ENCODE assay signal across 8 cellular contexts in genomic region chr13:38872693-38873092, GRCh38.
A peak's percentile ranks its signal among the peaks of the same experiment; 100 is the strongest.
DNase-seq lines count a peak whose midpoint lies in the region; TF ChIP-seq lines count a peak whose summit lies in the region.

No MANE protein-coding gene starts in this region.

- no peaks in the 10 kb centered on the region for H4K20me1 ChIP-seq in hepatocyte (ENCODE audit: insufficient read depth, poor library complexity, severe bottlenecking)

- POLR2A ChIA-PET in HEK293 (lab: Yijun Ruan, JAX): no interaction called here

- H3K27ac ChIP-seq in HEK293 (ENCODE audit: extremely low read depth, low read depth, low read length) (no peak overlapping the region), hepatocyte (no peak overlapping the region)

- WGBS in hepatocyte (ENCODE audit: low lambda C conversion rate, missing lambda C conversion rate): 33% methylated on average over 7 of the region's 7 CpGs

- no peaks in the 10 kb centered on the region for H3K79me2 ChIP-seq in hepatocyte

- H3K9me3 ChIP-seq in HEK293 (ENCODE audit: control insufficient read depth, insufficient read depth, low read depth, low read length) (no peaks in the 10 kb centered on the region), hepatocyte (ENCODE audit: low read depth) (no peaks in the 10 kb centered on the region)

- H3K36me3 ChIP-seq in HEK293 (ENCODE audit: control insufficient read depth in 2 of 2, insufficient read depth in 1 of 2, low read length in 2 of 2): no peaks in the 10 kb centered on the region
- no peaks in the 10 kb centered on the region for H3K36me3 ChIP-seq in hepatocyte (replicated peaks; ENCODE audit: insufficient read depth, low read depth)

- intact Hi-C loops in posterior vena cava (cut with DNase I): no loop called here

- no peaks in the 10 kb centered on the region for H3K27me3 ChIP-seq in hepatocyte

- DNase-seq in NCI-H1417 (lab: John Stamatoyannopoulos, UW) (peak; percentile 6 to 44 (median 7)), NCI-H1417 treated with DMSO at 0.1 percent for 48 hours (lab: John Stamatoyannopoulos, UW) (no peak), NCI-H2227 treated with DMSO at 0.1 percent for 48 hours (lab: John Stamatoyannopoulos, UW) (peak; percentile 5), hepatocyte (ENCODE audit: low spot score) (peak; percentile 69), posterior vena cava (ENCODE audit: low spot score) (no peak)
- DNase-seq in activated T-cell treated with anti-CD3 and anti-CD28 coated beads, Interleukin-2, amount 50 U/mL, for 48 hours: peak; percentile 46 to 52
- peak; percentile 12 to 13 for DNase-seq in stimulated activated CD4-positive, alpha-beta T cell treated with anti-CD3 and anti-CD28 coated beads, Interleukin-15, amount 100 ng/mL, for 48 hours (ENCODE audit: low read depth in 2 of 2)

- no peaks in the 10 kb centered on the region for H3K9me2 ChIP-seq in hepatocyte (replicated peaks; ENCODE audit: insufficient read depth)

- H2AFZ ChIP-seq in hepatocyte: no peak overlapping the region

- H3K4me2 ChIP-seq in hepatocyte: peak overlapping the region; percentile 47

- H3K4me1 ChIP-seq in HEK293 (ENCODE audit: control insufficient read depth, insufficient read depth, low read length): no peaks in the 10 kb centered on the region
- peaks cover 10% of the 10 kb centered on the region for H3K4me1 ChIP-seq in hepatocyte (ENCODE audit: insufficient read depth)

- CTCF ChIA-PET in HEK293 (lab: Yijun Ruan, JAX): interaction anchor here (0.6 to 2.5 kb wide), 7 partner anchors 11 to 762 kb away, joined by 3 to 21 read pairs (median 4); no protein-coding TSS in a partner anchor

- H3K4me3 ChIP-seq in HEK293 (ENCODE audit: low read depth, low read length) (no peak overlapping the region), hepatocyte (no peak overlapping the region)

- TF ChIP-seq CTCF in HEK293 (tag by site-specific recombination; IDR thresholded peaks at IDR 0.05): no peak
- peak; percentile 69 for TF ChIP-seq CTCF in hepatocyte (IDR thresholded peaks at IDR 0.05; ENCODE audit: poor library complexity)

TF ChIP-seq in HEK293, 187 proteins besides CTCF, POLR2A, EP300 and RAD21:
- no peak for TF ChIP-seq ZNF311 (tag by site-specific recombination; IDR thresholded peaks at IDR 0.05; ENCODE audit: borderline replicate concordance)
- TF ChIP-seq ZNF16 (tag by site-specific recombination; IDR thresholded peaks at IDR 0.05; ENCODE audit: low read depth): no peak
- no peak for TF ChIP-seq ZNF433 (tag by site-specific recombination; IDR thresholded peaks at IDR 0.05; ENCODE audit: low read depth)
- no peak for TF ChIP-seq ZNF266 (tag by site-specific recombination; IDR thresholded peaks at IDR 0.05; ENCODE audit: low read depth)
- no peak for TF ChIP-seq ZNF274 (IDR thresholded peaks at IDR 0.05; ENCODE audit: low read length)
- TF ChIP-seq ZNF274 (tag by site-specific recombination; IDR thresholded peaks at IDR 0.05; ENCODE audit: borderline replicate concordance): no peak
- no peak for TF ChIP-seq ZNF133 (tag by site-specific recombination; IDR thresholded peaks at IDR 0.05)
- TF ChIP-seq BCL11A (tag by site-specific recombination; IDR thresholded peaks at IDR 0.05; ENCODE audit: low read depth): no peak
- TF ChIP-seq ZNF302 (tag by site-specific recombination; IDR thresholded peaks at IDR 0.05; ENCODE audit: low read depth): no peak
- TF ChIP-seq ZNF747 (tag by site-specific recombination; IDR thresholded peaks at IDR 0.05): no peak
- TF ChIP-seq, protein P1, sequence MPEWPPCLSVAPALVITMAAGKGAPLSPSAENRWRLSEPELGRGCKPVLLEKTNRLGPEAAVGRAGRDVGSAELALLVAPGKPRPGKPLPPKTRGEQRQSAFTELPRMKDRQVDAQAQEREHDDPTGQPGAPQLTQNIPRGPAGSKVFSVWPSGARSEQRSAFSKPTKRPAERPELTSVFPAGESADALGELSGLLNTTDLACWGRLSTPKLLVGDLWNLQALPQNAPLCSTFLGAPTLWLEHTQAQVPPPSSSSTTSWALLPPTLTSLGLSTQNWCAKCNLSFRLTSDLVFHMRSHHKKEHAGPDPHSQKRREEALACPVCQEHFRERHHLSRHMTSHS (tag by site-specific recombination; IDR thresholded peaks at IDR 0.05): no peak
- no peak for TF ChIP-seq ZNF112 (tag by site-specific recombination; IDR thresholded peaks at IDR 0.05)
- TF ChIP-seq GLIS1 (tag by site-specific recombination; IDR thresholded peaks at IDR 0.05): 0 out of 2 replicates have a peak, but pooled peaks have one; percentile 10
- TF ChIP-seq ZNF561 (tag by site-specific recombination; IDR thresholded peaks at IDR 0.05; ENCODE audit: borderline replicate concordance): 0 out of 2 replicates have a peak, but pooled peaks have one; percentile 39
- TF ChIP-seq ZNF2 (tag by site-specific recombination; IDR thresholded peaks at IDR 0.05): 0 out of 2 replicates have a peak, but pooled peaks have one; percentile 28
- no peak for TF ChIP-seq ZNF175 (tag by site-specific recombination; IDR thresholded peaks at IDR 0.05)
- TF ChIP-seq ZNF214 (tag by site-specific recombination; IDR thresholded peaks at IDR 0.05; ENCODE audit: borderline replicate concordance): no peak
- no peak for TF ChIP-seq PRDM4 (tag by site-specific recombination; IDR thresholded peaks at IDR 0.05)
- TF ChIP-seq ZNF654 (tag by site-specific recombination; IDR thresholded peaks at IDR 0.05; ENCODE audit: low read depth): peak; percentile 73
- TF ChIP-seq ZNF24 (tag by site-specific recombination; IDR thresholded peaks at IDR 0.05): no peak
- TF ChIP-seq, protein P2, sequence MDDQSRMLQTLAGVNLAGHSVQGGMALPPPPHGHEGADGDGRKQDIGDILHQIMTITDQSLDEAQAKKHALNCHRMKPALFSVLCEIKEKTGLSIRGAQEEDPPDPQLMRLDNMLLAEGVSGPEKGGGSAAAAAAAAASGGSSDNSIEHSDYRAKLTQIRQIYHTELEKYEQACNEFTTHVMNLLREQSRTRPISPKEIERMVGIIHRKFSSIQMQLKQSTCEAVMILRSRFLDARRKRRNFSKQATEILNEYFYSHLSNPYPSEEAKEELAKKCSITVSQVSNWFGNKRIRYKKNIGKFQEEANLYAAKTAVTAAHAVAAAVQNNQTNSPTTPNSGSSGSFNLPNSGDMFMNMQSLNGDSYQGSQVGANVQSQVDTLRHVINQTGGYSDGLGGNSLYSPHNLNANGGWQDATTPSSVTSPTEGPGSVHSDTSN (CRISPR knock-in tag; IDR thresholded peaks at IDR 0.05): no peak
- no peak for TF ChIP-seq ZBTB48 (tag by site-specific recombination; IDR thresholded peaks at IDR 0.05)
- TF ChIP-seq, protein P3, sequence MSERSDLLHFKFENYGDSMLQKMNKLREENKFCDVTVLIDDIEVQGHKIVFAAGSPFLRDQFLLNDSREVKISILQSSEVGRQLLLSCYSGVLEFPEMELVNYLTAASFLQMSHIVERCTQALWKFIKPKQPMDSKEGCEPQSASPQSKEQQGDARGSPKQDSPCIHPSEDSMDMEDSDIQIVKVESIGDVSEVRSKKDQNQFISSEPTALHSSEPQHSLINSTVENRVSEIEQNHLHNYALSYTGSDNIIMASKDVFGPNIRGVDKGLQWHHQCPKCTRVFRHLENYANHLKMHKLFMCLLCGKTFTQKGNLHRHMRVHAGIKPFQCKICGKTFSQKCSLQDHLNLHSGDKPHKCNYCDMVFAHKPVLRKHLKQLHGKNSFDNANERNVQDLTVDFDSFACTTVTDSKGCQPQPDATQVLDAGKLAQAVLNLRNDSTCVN (tag by site-specific recombination; optimal IDR thresholded peaks at IDR 0.05): no peak
- TF ChIP-seq IKZF3 (tag by site-specific recombination; IDR thresholded peaks at IDR 0.05): no peak
- TF ChIP-seq ZNF335 (tag by site-specific recombination; conservative IDR thresholded peaks at IDR 0.05): no peak
- TF ChIP-seq, protein P4, sequence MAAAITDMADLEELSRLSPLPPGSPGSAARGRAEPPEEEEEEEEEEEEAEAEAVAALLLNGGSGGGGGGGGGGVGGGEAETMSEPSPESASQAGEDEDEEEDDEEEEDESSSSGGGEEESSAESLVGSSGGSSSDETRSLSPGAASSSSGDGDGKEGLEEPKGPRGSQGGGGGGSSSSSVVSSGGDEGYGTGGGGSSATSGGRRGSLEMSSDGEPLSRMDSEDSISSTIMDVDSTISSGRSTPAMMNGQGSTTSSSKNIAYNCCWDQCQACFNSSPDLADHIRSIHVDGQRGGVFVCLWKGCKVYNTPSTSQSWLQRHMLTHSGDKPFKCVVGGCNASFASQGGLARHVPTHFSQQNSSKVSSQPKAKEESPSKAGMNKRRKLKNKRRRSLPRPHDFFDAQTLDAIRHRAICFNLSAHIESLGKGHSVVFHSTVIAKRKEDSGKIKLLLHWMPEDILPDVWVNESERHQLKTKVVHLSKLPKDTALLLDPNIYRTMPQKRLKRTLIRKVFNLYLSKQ (tag by site-specific recombination; IDR thresholded peaks at IDR 0.05; ENCODE audit: borderline replicate concordance): no peak
- no peak for TF ChIP-seq ZNF223 (tag by site-specific recombination; IDR thresholded peaks at IDR 0.05)

Comparison
In these comparisons a context has a peak if more than half of its experiments do, and no peak if none do; other contexts are left out.
1. DNase-seq: peak in NCI-H1417 (3 of 3), NCI-H2227 treated with DMSO at 0.1 percent for 48 hours (single experiment), activated T-cell treated with anti-CD3 and anti-CD28 coated beads, Interleukin-2, amount 50 U/mL, for 48 hours (2 of 2), hepatocyte (single experiment) and stimulated activated CD4-positive, alpha-beta T cell treated with anti-CD3 and anti-CD28 coated beads, Interleukin-15, amount 100 ng/mL, for 48 hours (2 of 2); none in NCI-H1417 treated with DMSO at 0.1 percent for 48 hours (single experiment) and posterior vena cava (single experiment).